ENCODE assay signal across 32 cellular contexts in the genomic region with DNA sequence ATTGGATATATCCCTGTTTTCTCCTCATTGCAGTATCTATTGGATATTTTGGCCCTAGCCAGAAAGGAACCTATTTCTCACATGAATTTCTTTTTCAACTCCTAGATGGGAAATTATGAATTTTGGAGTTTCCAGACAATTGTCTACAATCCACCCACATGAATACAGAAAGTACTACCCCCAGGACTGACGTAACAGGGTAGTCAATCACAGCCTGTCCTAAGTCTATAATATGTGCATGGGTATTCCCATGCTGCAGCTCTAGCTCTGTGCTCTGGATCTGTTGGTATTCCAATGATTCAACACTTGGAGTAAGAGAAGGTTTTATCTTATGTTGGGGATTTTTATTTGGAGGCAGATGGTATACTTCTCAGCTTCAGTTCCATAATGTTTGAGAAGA.
"Had no signal": no experiment of that assay in that cellular context is flagged by ENCODE, and none has a peak within 500 bp of the region (broad histone marks: within the 10 kb centered on the region; RNA-seq: fewer than 3 reads in every experiment).

No MANE protein-coding gene starts in this region.

- H3K4me3 Mint-ChIP-seq: endodermal cell; immature natural killer cell; naive thymus-derived CD8-positive, alpha-beta T cell; stimulated activated effector memory CD8-positive, alpha-beta T cell treated with anti-CD3 and anti-CD28 coated beads, Interleukin-12 subunit alpha, Interleukin-12 subunit beta, amount 100 ng/mL, for 72 hours had no signal

- ATAC-seq: foreskin keratinocyte; left colon; left ventricle myocardium superior; lower lobe of right lung; naive thymus-derived CD8-positive, alpha-beta T cell; sciatic nerve; stimulated activated effector memory CD8-positive, alpha-beta T cell treated with anti-CD3 and anti-CD28 coated beads, Interleukin-12 subunit alpha, Interleukin-12 subunit beta, amount 100 ng/mL, for 72 hours; upper lobe of right lung had no signal

- H3K36me3 Mint-ChIP-seq: immature natural killer cell; naive thymus-derived CD8-positive, alpha-beta T cell; stimulated activated effector memory CD8-positive, alpha-beta T cell treated with anti-CD3 and anti-CD28 coated beads, Interleukin-12 subunit alpha, Interleukin-12 subunit beta, amount 100 ng/mL, for 72 hours had no signal

- H3K36me3 ChIP-seq: esophagus muscularis mucosa, gastroesophageal sphincter, lower lobe of right lung, right atrium auricular region, tibial nerve, upper lobe of right lung, uterus had no signal

- DNase-seq: cortex of kidney; effector CD8-positive, alpha-beta T cell; endodermal cell; foreskin keratinocyte; glutamatergic neuron; hypothalamus; immature natural killer cell; islet precursor cell; left colon; left ventricle myocardium superior; lower lobe of right lung; mesendoderm; midbrain; naive thymus-derived CD8-positive, alpha-beta T cell; occipital lobe; stimulated activated CD4-positive, alpha-beta T cell treated with anti-CD3 and anti-CD28 coated beads, Interleukin-12 subunit alpha, Interleukin-12 subunit beta, amount 100 ng/mL, for 4 hours; stimulated activated CD4-positive, alpha-beta T cell treated with anti-CD3 and anti-CD28 coated beads, Interleukin-1b, Interleukin-23, amount 100 ng/mL, for 48 hours; stimulated activated CD4-positive, alpha-beta T cell treated with anti-CD3 and anti-CD28 coated beads, Interleukin-4, amount 100 ng/mL, for 1 hour; stimulated activated naive CD4-positive, alpha-beta T cell treated with Interleukin-2 at 50 U/mL for 16 hours; substantia nigra; testis; upper lobe of right lung; uterus had no signal

- H3K79me2 ChIP-seq: parathyroid adenoma had no signal

- H3K27me3 ChIP-seq: esophagus muscularis mucosa, foreskin keratinocyte, gastroesophageal sphincter, right atrium auricular region, testis, tibial nerve, upper lobe of right lung, uterus had no signal

- H3K4me2 ChIP-seq: smooth muscle cell had no signal

- H3K27ac Mint-ChIP-seq: endodermal cell; immature natural killer cell; naive thymus-derived CD8-positive, alpha-beta T cell; progenitor cell of endocrine pancreas; stimulated activated effector memory CD8-positive, alpha-beta T cell treated with anti-CD3 and anti-CD28 coated beads, Interleukin-12 subunit alpha, Interleukin-12 subunit beta, amount 100 ng/mL, for 72 hours had no signal

- H2AFZ ChIP-seq: parathyroid adenoma had no signal

- H3K9me3 ChIP-seq: esophagus muscularis mucosa, lower lobe of right lung, testis, upper lobe of right lung, uterus had no signal

- H3K27ac ChIP-seq: esophagus muscularis mucosa, foreskin keratinocyte, gastroesophageal sphincter, lower lobe of right lung, parathyroid adenoma, right atrium auricular region, testis, tibial nerve, upper lobe of right lung, uterus had no signal

- H3K9ac ChIP-seq: parathyroid adenoma had no signal

- H3K4me3 ChIP-seq: esophagus muscularis mucosa, gastroesophageal sphincter, lower lobe of right lung, right atrium auricular region, smooth muscle cell, testis, tibial nerve, upper lobe of right lung, uterus had no signal

- H3K4me1 ChIP-seq: foreskin keratinocyte, gastroesophageal sphincter, lower lobe of right lung, parathyroid adenoma, right atrium auricular region, testis, upper lobe of right lung, uterus had no signal

- H3K4me1 Mint-ChIP-seq: endodermal cell; immature natural killer cell; naive thymus-derived CD8-positive, alpha-beta T cell; stimulated activated effector memory CD8-positive, alpha-beta T cell treated with anti-CD3 and anti-CD28 coated beads, Interleukin-12 subunit alpha, Interleukin-12 subunit beta, amount 100 ng/mL, for 72 hours had no signal
